1 cellular context compared by ENCODE assay signal in the genomic region with DNA sequence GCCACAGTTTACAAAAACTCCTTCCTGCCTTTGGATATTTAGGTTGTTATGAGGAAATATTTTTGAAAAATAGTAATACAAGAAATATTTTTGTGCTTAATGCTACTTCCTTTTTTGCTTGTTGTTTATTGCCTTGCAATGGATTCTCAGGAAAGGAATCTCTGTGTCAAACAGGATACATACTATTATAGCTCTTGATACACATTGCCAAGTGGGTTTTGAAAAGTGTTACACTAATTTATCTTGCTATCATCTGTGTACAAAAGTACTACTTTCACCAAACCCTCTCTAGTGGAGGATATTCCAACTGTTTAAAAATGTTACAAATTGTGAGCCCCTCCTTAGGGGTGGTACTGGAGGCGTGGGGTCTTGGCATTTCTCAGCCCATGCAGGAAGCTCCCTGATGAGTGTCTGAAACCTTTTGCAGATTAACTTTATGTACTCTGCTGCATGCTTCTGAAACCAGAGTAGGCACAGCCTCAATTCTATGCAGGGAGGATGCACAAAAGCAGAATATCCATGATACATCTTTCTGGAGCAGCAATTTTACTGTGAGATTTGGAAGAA.
TF ChIP-seq lines count a peak whose summit lies in the region.

No MANE protein-coding gene starts in this region.

TF ChIP-seq in SK-N-SH, 30 proteins besides CTCF, POLR2A, EP300 and RAD21 (continued from another document):
- TF ChIP-seq, protein P1, sequence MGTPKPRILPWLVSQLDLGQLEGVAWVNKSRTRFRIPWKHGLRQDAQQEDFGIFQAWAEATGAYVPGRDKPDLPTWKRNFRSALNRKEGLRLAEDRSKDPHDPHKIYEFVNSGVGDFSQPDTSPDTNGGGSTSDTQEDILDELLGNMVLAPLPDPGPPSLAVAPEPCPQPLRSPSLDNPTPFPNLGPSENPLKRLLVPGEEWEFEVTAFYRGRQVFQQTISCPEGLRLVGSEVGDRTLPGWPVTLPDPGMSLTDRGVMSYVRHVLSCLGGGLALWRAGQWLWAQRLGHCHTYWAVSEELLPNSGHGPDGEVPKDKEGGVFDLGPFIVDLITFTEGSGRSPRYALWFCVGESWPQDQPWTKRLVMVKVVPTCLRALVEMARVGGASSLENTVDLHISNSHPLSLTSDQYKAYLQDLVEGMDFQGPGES (IDR thresholded peaks at IDR 0.05; ENCODE audit: low read depth, low read length): no peak
